21 cellular contexts compared by ENCODE assay signal in genomic region chr2:3433339-3433699, GRCh38. TPM values are rescaled to one million over a fixed set of nuclear protein-coding genes. Genes with fewer than 3 reads are reported as not detected.
DNase-seq lines count a peak whose midpoint lies in the region; ATAC-seq and TF ChIP-seq lines count a peak whose summit lies in the region.
"Had no signal": no experiment of that assay in that cellular context is flagged by ENCODE, and none has a peak within 500 bp of the region (broad histone marks: within the 10 kb centered on the region; RNA-seq: fewer than 3 reads in every experiment).

No MANE protein-coding gene starts in this region.

- peaks cover 0 to 23% of the 10 kb centered on the region in 2 donors for H3K4me1 ChIP-seq in right atrium auricular region
- H3K4me1 ChIP-seq: prostate gland had no signal

- peaks cover 8% of the 10 kb centered on the region for H3K36me3 ChIP-seq in right atrium auricular region
- H3K36me3 ChIP-seq: prostate gland had no signal

- no peak for TF ChIP-seq CTCF in right atrium auricular region (IDR thresholded peaks at IDR 0.05)

- H3K27ac ChIP-seq in right atrium auricular region (peak overlapping the region; percentile 32 to 40), temporal lobe (ENCODE audit: low read depth, low read length) (peak overlapping the region; percentile 45)
- H3K27ac ChIP-seq: prostate gland, SJCRH30 had no signal

- DNase-seq in NCI-H2107 treated with DMSO at 0.1 percent for 48 hours (lab: John Stamatoyannopoulos, UW; ENCODE audit: unreplicated experiment) = peak; percentile 77
- DNase-seq in NCI-H2107 (lab: John Stamatoyannopoulos, UW) = no peak
- peak; percentile 88 for DNase-seq in SHP77 treated with DMSO at 0.1 percent for 48 hours (lab: John Stamatoyannopoulos, UW)
- DNase-seq in right atrium auricular region (ENCODE audit: low spot score) = no peak
- no peak for DNase-seq in AG20443 (ENCODE audit: low spot score)
- no peak for DNase-seq in stimulated activated CD4-positive, alpha-beta T cell treated with anti-CD3 and anti-CD28 coated beads, Interleukin-1b, Interleukin-23, amount 100 ng/mL, for 48 hours
- DNase-seq: activated CD4-positive, alpha-beta T cell treated with anti-CD3 and anti-CD28 coated beads, Interleukin-2, amount 50 U/mL, for 4 hours; activated gamma-delta T cell treated with Interleukin-2 at 50 U/mL for 16 hours; Calu3; foreskin fibroblast; mesenchymal stem cell; NCI-H1092 treated with DMSO at 0.1 percent for 48 hours; NCI-H2171; SJCRH30; small intestine; stimulated activated CD4-positive, alpha-beta T cell treated with anti-CD3 and anti-CD28 coated beads, Interleukin-4, amount 100 ng/mL, for 1 hour; T-helper 17 cell had no signal

- H3K27me3 ChIP-seq in right atrium auricular region = no peaks in the 10 kb centered on the region
- H3K27me3 ChIP-seq: SJCRH30 had no signal

- H3K4me3 ChIP-seq in right atrium auricular region = no peak overlapping the region
- H3K4me3 ChIP-seq: prostate gland, SJCRH30 had no signal

- no peak for ATAC-seq in GM18519 (IDR thresholded peaks at IDR 0.05; ENCODE audit: low FRiP score, unreplicated experiment)
- ATAC-seq: natural killer cell treated with Interleukin-12 subunit alpha and Interleukin-12 subunit beta and Interleukin-15 and Interleukin-18, amount 100 ng/mL, for 72 hours; T-helper 17 cell had no signal

- H3K9me3 ChIP-seq in right atrium auricular region = no peaks in the 10 kb centered on the region
- H3K9me3 ChIP-seq: prostate gland, SJCRH30 had no signal

RNA-seq across cellular contexts. Expression of gene TRAPPC12, which starts 53.8 kb away (rescaled TPM):
- 10 to 100 TPM; 69.5 to 73.2 TPM for total RNA-seq in right atrium auricular region
- 46.5 TPM for total RNA-seq in temporal lobe

RNA-seq across cellular contexts. Expression of gene EIPR1, which starts 55.7 kb away (rescaled TPM):
- total RNA-seq in right atrium auricular region = 10 to 100 TPM; 13.2 to 13.6 TPM
- 31.2 TPM for total RNA-seq in temporal lobe

Comparison
In these comparisons a context has a peak if more than half of its experiments do, and no peak if none do; other contexts are left out.
1. DNase-seq: peak in NCI-H2107 treated with DMSO at 0.1 percent for 48 hours (single experiment) and SHP77 treated with DMSO at 0.1 percent for 48 hours (single experiment); none in NCI-H2107 (single experiment), right atrium auricular region (single experiment), AG20443 (single experiment) and stimulated activated CD4-positive, alpha-beta T cell treated with anti-CD3 and anti-CD28 coated beads, Interleukin-1b, Interleukin-23, amount 100 ng/mL, for 48 hours (single experiment).